In the genomic region with DNA sequence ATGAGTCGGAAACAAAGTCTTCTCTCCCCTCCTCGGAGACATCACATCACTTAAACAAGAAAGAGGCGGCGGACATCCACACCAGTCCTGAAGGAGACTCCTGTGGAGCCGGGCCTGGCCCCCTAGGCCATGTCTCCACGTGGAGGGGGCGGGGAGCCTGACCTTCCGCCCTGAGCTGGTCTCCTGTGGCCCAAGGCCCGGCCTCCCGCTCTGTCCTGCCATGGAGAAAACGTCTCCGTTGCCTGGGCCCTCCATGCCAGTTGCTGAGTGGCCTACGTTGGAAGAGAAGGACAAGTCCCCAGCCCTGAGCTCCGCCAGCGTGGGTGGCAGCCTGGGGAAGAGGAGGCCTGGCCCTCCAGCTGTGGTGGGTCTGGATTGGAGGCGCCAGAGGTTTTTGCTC, we compare ENCODE assay signal across 12 cellular contexts. TPM values are rescaled to one million over a fixed set of nuclear protein-coding genes. Genes with fewer than 3 reads are reported as not detected.
DNase-seq lines count a peak whose midpoint lies in the region; ATAC-seq and TF ChIP-seq lines count a peak whose summit lies in the region.
"Had no signal": no experiment of that assay in that cellular context is flagged by ENCODE, and none has a peak within 500 bp of the region (broad histone marks: within the 10 kb centered on the region; RNA-seq: fewer than 3 reads in every experiment).

No MANE protein-coding gene starts in this region.

- H3K4me3 Mint-ChIP-seq in stimulated activated naive B cell treated with anti-CD40 and anti-IgM and Interleukin-4, amounts not matched to agents 10 μg/mL and 1 μg/mL and 100 μg/mL, for 72 hours, result no peak overlapping the region
- no peak overlapping the region for H3K4me3 Mint-ChIP-seq in activated CD4-positive, alpha-beta T cell treated with anti-CD3 and anti-CD28 coated beads, Interleukin-2, amount 10 ng/mL, durations not matched to agents 7 days and 5 days
- H3K4me3 Mint-ChIP-seq: CD14-positive monocyte had no signal

- POLR2A ChIA-PET in activated CD4-positive, alpha-beta T cell treated with anti-CD3 and anti-CD28 coated beads, Interleukin-2, amount 10 ng/mL, durations not matched to agents 7 days and 5 days (lab: Charles Lee), result interaction anchor here (0.6 kb wide), 1 partner anchor 252 kb away, joined by 3 read pairs; no protein-coding TSS in a partner anchor

- H3K36me3 ChIP-seq in gastroesophageal sphincter, result peaks cover 0 to 66% of the 10 kb centered on the region in 2 donors

- ATAC-seq in gastroesophageal sphincter (no peak), HG03432 (IDR thresholded peaks at IDR 0.05; ENCODE audit: unreplicated experiment) (no peak)
- no peak for ATAC-seq in stimulated activated naive B cell treated with anti-CD40 and anti-IgM and Interleukin-4, amounts not matched to agents 10 μg/mL and 1 μg/mL and 100 μg/mL, for 72 hours (replicated peaks)
- ATAC-seq: HCT116, HepG2 had no signal

- peak overlapping the region; percentile 20 for H3K27ac Mint-ChIP-seq in stimulated activated naive B cell treated with anti-CD40 and anti-IgM and Interleukin-4, amounts not matched to agents 10 μg/mL and 1 μg/mL and 100 μg/mL, for 72 hours
- no peak overlapping the region for H3K27ac Mint-ChIP-seq in activated CD4-positive, alpha-beta T cell treated with anti-CD3 and anti-CD28 coated beads, Interleukin-2, amount 10 ng/mL, durations not matched to agents 7 days and 5 days

- CTCF ChIA-PET in activated CD4-positive, alpha-beta T cell treated with anti-CD3 and anti-CD28 coated beads, Interleukin-2, amount 10 ng/mL, durations not matched to agents 7 days and 5 days (lab: Charles Lee), result no interaction called here

- no peak overlapping the region for H3K4me3 ChIP-seq in gastroesophageal sphincter

- no peak for TF ChIP-seq EP300 in gastroesophageal sphincter (IDR thresholded peaks at IDR 0.05)

- H3K9me3 Mint-ChIP-seq in stimulated activated naive B cell treated with anti-CD40 and anti-IgM and Interleukin-4, amounts not matched to agents 10 μg/mL and 1 μg/mL and 100 μg/mL, for 72 hours, result no peaks in the 10 kb centered on the region
- H3K9me3 Mint-ChIP-seq in activated CD4-positive, alpha-beta T cell treated with anti-CD3 and anti-CD28 coated beads, Interleukin-2, amount 10 ng/mL, durations not matched to agents 7 days and 5 days, result no peaks in the 10 kb centered on the region
- H3K9me3 Mint-ChIP-seq: CD14-positive monocyte had no signal

- no peaks in the 10 kb centered on the region for H3K27me3 Mint-ChIP-seq in stimulated activated naive B cell treated with anti-CD40 and anti-IgM and Interleukin-4, amounts not matched to agents 10 μg/mL and 1 μg/mL and 100 μg/mL, for 72 hours
- no peaks in the 10 kb centered on the region for H3K27me3 Mint-ChIP-seq in activated CD4-positive, alpha-beta T cell treated with anti-CD3 and anti-CD28 coated beads, Interleukin-2, amount 10 ng/mL, durations not matched to agents 7 days and 5 days

- WGBS in gastroesophageal sphincter (ENCODE audit: low coverage in 1 of 2), 2 donors, result 40% methylated on average over 1 of the region's 16 CpGs; no CpG with 5 or more reads in 1 of the 2 donors

- H3K36me3 Mint-ChIP-seq in stimulated activated naive B cell treated with anti-CD40 and anti-IgM and Interleukin-4, amounts not matched to agents 10 μg/mL and 1 μg/mL and 100 μg/mL, for 72 hours, result peaks cover 21 to 30% of the 10 kb centered on the region in 2 donors
- H3K36me3 Mint-ChIP-seq in activated CD4-positive, alpha-beta T cell treated with anti-CD3 and anti-CD28 coated beads, Interleukin-2, amount 10 ng/mL, durations not matched to agents 7 days and 5 days (ENCODE audit: low read depth), result no peaks in the 10 kb centered on the region

- H3K27me3 ChIP-seq in gastroesophageal sphincter, result no peaks in the 10 kb centered on the region

- peaks cover 0 to 7% of the 10 kb centered on the region in 2 donors for H3K4me1 Mint-ChIP-seq in stimulated activated naive B cell treated with anti-CD40 and anti-IgM and Interleukin-4, amounts not matched to agents 10 μg/mL and 1 μg/mL and 100 μg/mL, for 72 hours
- peaks cover 1% of the 10 kb centered on the region for H3K4me1 Mint-ChIP-seq in activated CD4-positive, alpha-beta T cell treated with anti-CD3 and anti-CD28 coated beads, Interleukin-2, amount 10 ng/mL, durations not matched to agents 7 days and 5 days
- H3K4me1 Mint-ChIP-seq: CD14-positive monocyte had no signal

- peak overlapping the region; percentile 89 for H3K27ac ChIP-seq in cingulate gyrus (ENCODE audit: low read depth, low read length)
- H3K27ac ChIP-seq in gastroesophageal sphincter, result peak overlapping the region in 3 of 4 donors; percentile 54 to 76 (median 61)

- TF ChIP-seq CTCF in gastroesophageal sphincter (IDR thresholded peaks at IDR 0.05), result no peak

- no peaks in the 10 kb centered on the region for H3K9me3 ChIP-seq in gastroesophageal sphincter

- H3K4me1 ChIP-seq in gastroesophageal sphincter, result peaks cover 0 to 19% (median 0%) of the 10 kb centered on the region in 3 donors

- DNase-seq in stimulated activated naive B cell treated with anti-CD40 and anti-IgM and Interleukin-4, amounts not matched to agents 10 μg/mL and 1 μg/mL and 100 μg/mL, for 72 hours, result no peak
- no peak for DNase-seq in middle frontal gyrus (ENCODE audit: extremely low spot score, low spot score)
- no peak for DNase-seq in activated CD8-positive, alpha-beta memory T cell treated with anti-CD3 and anti-CD28 coated beads, Interleukin-2, amount 50 U/mL, for 48 hours
- DNase-seq in activated CD4-positive, alpha-beta T cell treated with anti-CD3 and anti-CD28 coated beads, Interleukin-2, amount 10 ng/mL, durations not matched to agents 7 days and 5 days, result no peak
- DNase-seq: DMS53 had no signal

- no peak for TF ChIP-seq POLR2A in gastroesophageal sphincter (IDR thresholded peaks at IDR 0.05)

RNA-seq across cellular contexts. Expression of a gene that starts 5.5 kb away (rescaled TPM):
- total RNA-seq in gastroesophageal sphincter, result 10 to 100 TPM; 20.3 to 34.2 (median 28.6) TPM
- total RNA-seq in activated CD4-positive, alpha-beta T cell treated with anti-CD3 and anti-CD28 coated beads, Interleukin-2, amount 10 ng/mL, durations not matched to agents 7 days and 5 days, result 10 to 100 TPM; 31.8 to 39.1 TPM

RNA-seq across cellular contexts. Expression of a gene that starts 25.4 kb away (rescaled TPM):
- total RNA-seq in gastroesophageal sphincter, result 10 to 100 TPM in 1 of 4 donors, 1 to 10 TPM in 3; 1.4 to 14.9 (median 4.5) TPM
- under 1 TPM; 0.92 to 1.00 TPM for total RNA-seq in activated CD4-positive, alpha-beta T cell treated with anti-CD3 and anti-CD28 coated beads, Interleukin-2, amount 10 ng/mL, durations not matched to agents 7 days and 5 days
- total RNA-seq: H4, HepG2 had no signal

RNA-seq across cellular contexts. Expression of a gene that starts 46.8 kb away (rescaled TPM):
- total RNA-seq in gastroesophageal sphincter, result 10 to 100 TPM in 1 of 4 donors, 1 to 10 TPM in 2, under 1 TPM in 1; 0.94 to 16.8 (median 2.1) TPM
- under 1 TPM; 0.57 to 0.71 TPM for total RNA-seq in activated CD4-positive, alpha-beta T cell treated with anti-CD3 and anti-CD28 coated beads, Interleukin-2, amount 10 ng/mL, durations not matched to agents 7 days and 5 days
- total RNA-seq: H4, HepG2 had no signal

RNA-seq across cellular contexts. Expression of a gene that starts 59.4 kb away (rescaled TPM):
- 100 to 1,000 TPM; 106 to 203 (median 154) TPM for total RNA-seq in gastroesophageal sphincter
- total RNA-seq in activated CD4-positive, alpha-beta T cell treated with anti-CD3 and anti-CD28 coated beads, Interleukin-2, amount 10 ng/mL, durations not matched to agents 7 days and 5 days, result 10 to 100 TPM; 47.8 to 54.1 TPM
